In the genomic region with DNA sequence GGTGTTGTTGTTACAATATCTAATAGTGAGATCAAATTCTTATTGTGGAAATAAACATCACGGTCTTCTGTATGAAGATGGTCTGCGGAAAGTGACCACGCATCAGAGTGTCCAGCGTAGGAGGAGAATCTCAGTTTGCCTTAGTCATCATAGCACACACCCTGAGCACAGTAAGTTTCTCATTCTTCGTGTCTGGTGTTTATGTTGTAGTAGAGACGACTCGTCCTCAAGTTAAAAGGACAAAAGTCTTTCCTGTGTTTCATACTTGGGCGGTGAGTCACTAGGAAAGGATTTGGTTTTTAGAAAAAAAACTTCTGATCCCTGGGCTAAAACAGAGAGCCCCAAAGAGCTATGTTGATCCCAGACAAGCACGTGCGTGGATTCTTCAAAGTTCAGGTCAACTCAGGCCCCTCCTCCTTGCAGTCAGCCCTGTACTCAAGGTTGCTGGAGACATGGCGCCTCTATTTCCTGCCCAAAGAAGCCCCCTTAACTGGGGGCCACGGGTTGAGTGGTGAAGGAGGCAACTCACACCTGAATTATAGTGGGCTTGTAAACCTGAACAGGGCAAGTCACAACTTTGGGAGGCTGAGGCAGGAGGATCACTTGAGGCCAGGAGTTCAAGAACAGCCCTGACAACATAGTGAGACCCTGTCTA, we compare ENCODE assay signal across 9 cellular contexts.
DNase-seq lines count a peak whose midpoint lies in the region; ATAC-seq, FAIRE-seq and TF ChIP-seq lines count a peak whose summit lies in the region.
"Had no signal": no experiment of that assay in that cellular context is flagged by ENCODE, and none has a peak within 500 bp of the region (broad histone marks: within the 10 kb centered on the region; RNA-seq: fewer than 3 reads in every experiment).

No MANE protein-coding gene starts in this region.

- H3K27me3 ChIP-seq in A673 (replicated peaks; ENCODE audit: insufficient read depth, low read depth, low read length, poor library complexity) (no peaks in the 10 kb centered on the region), HUES64 (ENCODE audit: insufficient read depth, low read length) (no peaks in the 10 kb centered on the region), brain microvascular endothelial cell (replicated peaks) (no peaks in the 10 kb centered on the region), HepG2 (ENCODE audit: control insufficient read depth in 1 of 2, insufficient read depth in 2 of 2, low read length in 2 of 2) (no peaks in the 10 kb centered on the region)

- 78% methylated on average over 12 of the region's 12 CpGs for WGBS in HUES64
- WGBS in HepG2 (ENCODE audit: low lambda C conversion rate), result 2% methylated on average over 12 of the region's 12 CpGs

- H3K79me2 ChIP-seq in HepG2 (ENCODE audit: insufficient read depth, low read length), result peaks cover 12% of the 10 kb centered on the region

- H3K4me3 ChIP-seq in A673 (ENCODE audit: low read depth, low read length, poor library complexity, severe bottlenecking) (no peak overlapping the region), HUES64 (ENCODE audit: low read length) (no peak overlapping the region), brain microvascular endothelial cell (ENCODE audit: low read depth, low read length) (no peak overlapping the region), HepG2 (replicated peaks in 1 of 3; ENCODE audit: insufficient read depth in 1 of 3, low read depth in 2 of 3, low read length in 3 of 3) (peak overlapping the region in 2 of 3 experiments; percentile 16 to 42; a peak in 2 of 6 replicates)

- no peak overlapping the region; the same call in 1 of the 2 replicates for H3K9ac ChIP-seq in HUES64 (ENCODE audit: low read depth, low read length)
- peak overlapping the region; percentile 67 for H3K9ac ChIP-seq in HepG2 (ENCODE audit: insufficient read depth, low read depth, low read length)

- BruUV-seq in A673 (replicated peaks; lab: Mats Ljungman, UMichigan), result no TSS peak
- BruUV-seq in HepG2 (replicated peaks; lab: Mats Ljungman, UMichigan), result no TSS peak

- intact Hi-C loops in A673 (cut with micrococcal nuclease; ENCODE audit: unreplicated experiment) (no loop called here), HepG2 (cut with micrococcal nuclease; ENCODE audit: unreplicated experiment) (loop anchor here (1.0 to 5.0 kb wide), 3 partner anchors 48 to 170 kb away; a partner anchor contains a TSS)

- CTCF ChIA-PET in A673 (lab: Charles Lee) (interaction anchor here (1.1 kb wide), 1 partner anchor 45 kb away, joined by 3 read pairs; no protein-coding TSS in a partner anchor), HepG2 (lab: Yijun Ruan, JAX; ENCODE audit: low intra/inter-chr PET ratio, low total read pairs) (no interaction called here)

- in situ Hi-C loops in brain microvascular endothelial cell (cut with HindIII; ENCODE audit: low pct_ligation_motif_present, low sequenced_read_pairs) (no loop called here), HepG2 (cut with HindIII; ENCODE audit: extremely low pct_ligation_motif_present, low pct_unique_long_range_greater_than_20kb) (loop anchor here (5.0 kb wide), 2 partner anchors 50 to 180 kb away; no protein-coding TSS in a partner anchor)

- POLR2A ChIA-PET in A673 (lab: Charles Lee; ENCODE audit: low non-redundant PET), result no interaction called here
- POLR2A ChIA-PET in HepG2 (lab: Yijun Ruan, JAX), result interaction anchor here (0.5 to 2.5 kb wide), 22 partner anchors 18 to 194 kb away, joined by 3 to 32 read pairs (median 5); no protein-coding TSS in a partner anchor

- peaks cover 50% of the 10 kb centered on the region for H3K4me1 ChIP-seq in A673 (ENCODE audit: insufficient read depth, low read length, poor library complexity, severe bottlenecking)
- peaks cover 7% of the 10 kb centered on the region; the same call in 1 of the 2 replicates for H3K4me1 ChIP-seq in HUES64 (ENCODE audit: insufficient read depth, low read length)
- peaks cover 71% of the 10 kb centered on the region for H3K4me1 ChIP-seq in HepG2 (ENCODE audit: insufficient read depth, low read length)

- H3K27ac ChIP-seq in A673 (ENCODE audit: low read depth, low read length, poor library complexity, severe bottlenecking) (peak overlapping the region; percentile 50), HUES64 (ENCODE audit: low read depth, low read length) (peak overlapping the region; percentile 8; the same call in 1 of the 2 replicates), brain microvascular endothelial cell (peak overlapping the region; percentile 91), HepG2 (ENCODE audit: extremely low read length, insufficient read depth, low read length) (peak overlapping the region; percentile 86)

- TF ChIP-seq EP300 in HepG2 (IDR thresholded peaks at IDR 0.05; ENCODE audit: low read depth in 2 of 2, low read length in 2 of 2) (peak; percentile 37 to 95; a peak in 3 of 4 replicates), HepG2 (CRISPR knock-in tag; IDR thresholded peaks at IDR 0.05; ENCODE audit: borderline replicate concordance) (peak; percentile 92)

- H3K36me3 ChIP-seq in A673 (ENCODE audit: insufficient read depth, low read length, poor library complexity, severe bottlenecking), result no peaks in the 10 kb centered on the region
- H3K36me3 ChIP-seq in HUES64 (ENCODE audit: insufficient read depth, low read length), result no peaks in the 10 kb centered on the region
- H3K36me3 ChIP-seq in brain microvascular endothelial cell (replicated peaks), result no peaks in the 10 kb centered on the region
- peaks cover under 1 to 9% of the 10 kb centered on the region in 2 experiments; a peak in 4 of 5 replicates for H3K36me3 ChIP-seq in HepG2 (replicated peaks in 1 of 2; ENCODE audit: control insufficient read depth in 1 of 2, insufficient read depth in 2 of 2, low read length in 2 of 2)

- FAIRE-seq in HepG2 (lab: Jason Lieb, UNC) (peak; percentile 89), D721Med (lab: Jason Lieb, UNC) (no peak)
- FAIRE-seq: G401.6 had no signal

- DNase-seq in A673 (ENCODE audit: low spot score), result peak; percentile 87
- DNase-seq in brain microvascular endothelial cell, result peak; percentile 89
- DNase-seq in HepG2 (ENCODE audit: low spot score), result peak; percentile 99
- no peak for DNase-seq in activated CD8-positive, alpha-beta memory T cell treated with anti-CD3 and anti-CD28 coated beads, Interleukin-2, amount 50 U/mL, for 48 hours
- DNase-seq in D721Med (ENCODE audit: insufficient read length, low spot score), result no peak

- H4K20me1 ChIP-seq in HepG2 (ENCODE audit: insufficient read depth, low read length), result no peaks in the 10 kb centered on the region

- no peak overlapping the region for H2AFZ ChIP-seq in HepG2 (ENCODE audit: low read length)

- TF ChIP-seq CTCF in A673 (conservative IDR thresholded peaks at IDR 0.05; ENCODE audit: low read depth, low read length) (no peak), brain microvascular endothelial cell (IDR thresholded peaks at IDR 0.05; ENCODE audit: low read depth, low read length, missing control alignments) (no peak), HepG2 (CRISPR knock-in tag; IDR thresholded peaks at IDR 0.05) (no peak), D721Med (IDR thresholded peaks at IDR 0.05; ENCODE audit: insufficient read depth, missing control alignments) (no peak)

- TF ChIP-seq POLR2A in HepG2 (IDR thresholded peaks at IDR 0.05; ENCODE audit: insufficient read depth in 1 of 2, low read depth in 2 of 2, low read length in 2 of 2), result peak in 1 of 2 experiments; percentile 63; a peak in 2 of 4 replicates

- TF ChIP-seq RAD21 in HepG2 (CRISPR knock-in tag; IDR thresholded peaks at IDR 0.05), result no peak

- H3K4me2 ChIP-seq in HepG2 (ENCODE audit: low read depth, low read length), result peak overlapping the region; percentile 77

- H3K9me3 ChIP-seq in A673 (ENCODE audit: low read depth, low read length, poor library complexity, severe bottlenecking) (no peaks in the 10 kb centered on the region), HUES64 (ENCODE audit: insufficient read depth, low read depth, low read length) (no peaks in the 10 kb centered on the region), HepG2 (ENCODE audit: low read length) (no peaks in the 10 kb centered on the region)

- peak; percentile 77 for ATAC-seq in HepG2
- ATAC-seq in GM21381 (IDR thresholded peaks at IDR 0.05; ENCODE audit: unreplicated experiment), result no peak
- no peak for ATAC-seq in HG02884 (IDR thresholded peaks at IDR 0.05; ENCODE audit: unreplicated experiment)

TF ChIP-seq in HepG2, 621 proteins besides CTCF, POLR2A, EP300 and RAD21 (continues in another document):
- peak; percentile 46 for TF ChIP-seq ELF1 (CRISPR knock-in tag; IDR thresholded peaks at IDR 0.05)
- peak; percentile 92 for TF ChIP-seq ASH2L (IDR thresholded peaks at IDR 0.05; ENCODE audit: insufficient read length, low read depth, low read length)
- TF ChIP-seq, protein P1, sequence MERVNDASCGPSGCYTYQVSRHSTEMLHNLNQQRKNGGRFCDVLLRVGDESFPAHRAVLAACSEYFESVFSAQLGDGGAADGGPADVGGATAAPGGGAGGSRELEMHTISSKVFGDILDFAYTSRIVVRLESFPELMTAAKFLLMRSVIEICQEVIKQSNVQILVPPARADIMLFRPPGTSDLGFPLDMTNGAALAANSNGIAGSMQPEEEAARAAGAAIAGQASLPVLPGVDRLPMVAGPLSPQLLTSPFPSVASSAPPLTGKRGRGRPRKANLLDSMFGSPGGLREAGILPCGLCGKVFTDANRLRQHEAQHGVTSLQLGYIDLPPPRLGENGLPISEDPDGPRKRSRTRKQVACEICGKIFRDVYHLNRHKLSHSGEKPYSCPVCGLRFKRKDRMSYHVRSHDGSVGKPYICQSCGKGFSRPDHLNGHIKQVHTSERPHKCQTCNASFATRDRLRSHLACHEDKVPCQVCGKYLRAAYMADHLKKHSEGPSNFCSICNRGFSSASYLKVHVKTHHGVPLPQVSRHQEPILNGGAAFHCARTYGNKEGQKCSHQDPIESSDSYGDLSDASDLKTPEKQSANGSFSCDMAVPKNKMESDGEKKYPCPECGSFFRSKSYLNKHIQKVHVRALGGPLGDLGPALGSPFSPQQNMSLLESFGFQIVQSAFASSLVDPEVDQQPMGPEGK (CRISPR knock-in tag; IDR thresholded peaks at IDR 0.05), result peak; percentile 86
- 0 out of 2 replicates have a peak, but pooled peaks have one; percentile 63 for TF ChIP-seq DNMT3B (CRISPR knock-in tag; conservative IDR thresholded peaks at IDR 0.05)
- TF ChIP-seq, protein P2, sequence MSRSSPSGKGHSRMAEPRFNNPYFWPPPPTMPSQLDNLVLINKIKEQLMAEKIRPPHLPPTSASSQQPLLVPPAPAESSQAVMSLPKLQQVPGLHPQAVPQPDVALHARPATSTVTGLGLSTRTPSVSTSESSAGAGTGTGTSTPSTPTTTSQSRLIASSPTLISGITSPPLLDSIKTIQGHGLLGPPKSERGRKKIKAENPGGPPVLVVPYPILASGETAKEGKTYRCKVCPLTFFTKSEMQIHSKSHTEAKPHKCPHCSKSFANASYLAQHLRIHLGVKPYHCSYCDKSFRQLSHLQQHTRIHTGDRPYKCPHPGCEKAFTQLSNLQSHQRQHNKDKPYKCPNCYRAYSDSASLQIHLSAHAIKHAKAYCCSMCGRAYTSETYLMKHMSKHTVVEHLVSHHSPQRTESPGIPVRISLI (CRISPR knock-in tag; IDR thresholded peaks at IDR 0.05; ENCODE audit: borderline replicate concordance), result peak; percentile 99

Comparison
In these comparisons a context has a peak if more than half of its experiments do, and no peak if none do; other contexts are left out.
1. DNase-seq: peak in A673 (single experiment), brain microvascular endothelial cell (single experiment) and HepG2 (single experiment); none in activated CD8-positive, alpha-beta memory T cell treated with anti-CD3 and anti-CD28 coated beads, Interleukin-2, amount 50 U/mL, for 48 hours (single experiment) and D721Med (single experiment).
2. H3K27ac ChIP-seq: peak in every context shown above with its lines; median percentile 91 in brain microvascular endothelial cell; 86 in HepG2; 50 in A673; 8 in HUES64.
3. H3K4me3 ChIP-seq: peak in HepG2 (2 of 3); none in A673 (single experiment), HUES64 (single experiment) and brain microvascular endothelial cell (single experiment).